Comparison of ENCODE assay signal across 9 cellular contexts in the genomic region with DNA sequence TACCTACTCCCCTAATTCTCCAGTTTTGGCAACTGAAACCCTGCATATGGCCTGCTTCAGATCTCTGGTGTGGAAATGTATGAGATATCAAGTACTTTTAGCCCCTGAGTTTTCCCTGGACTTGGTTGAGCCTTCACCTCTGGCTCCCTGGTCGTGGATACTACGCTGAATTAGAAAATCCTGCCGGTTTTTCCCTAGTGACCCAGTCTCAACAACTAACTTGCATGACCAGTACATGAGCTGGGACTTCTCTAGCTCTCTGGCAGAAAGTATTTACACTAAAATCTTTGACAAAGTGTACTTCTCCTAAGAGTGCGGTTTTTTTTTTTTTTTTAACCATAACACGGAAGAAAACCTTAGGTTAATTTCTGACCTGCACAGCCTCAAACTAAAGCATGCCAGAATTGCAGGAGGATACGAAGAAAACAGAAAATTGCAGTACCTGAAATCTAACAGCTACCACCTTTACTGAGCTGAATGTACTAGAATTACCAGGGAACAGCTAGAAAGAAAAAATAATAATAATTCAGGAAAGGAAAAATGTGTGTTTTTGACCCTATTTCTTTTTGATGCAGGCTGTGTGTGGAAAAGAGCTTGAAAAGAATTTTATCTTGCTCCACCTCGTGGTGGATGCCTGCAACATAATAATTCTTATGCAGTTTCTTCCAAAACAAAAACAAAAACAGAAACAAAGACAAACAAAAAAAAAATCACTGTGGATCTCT.
DNase-seq lines count a peak whose midpoint lies in the region; ATAC-seq and TF ChIP-seq lines count a peak whose summit lies in the region.
"Had no signal": no experiment of that assay in that cellular context is flagged by ENCODE, and none has a peak within 500 bp of the region (broad histone marks: within the 10 kb centered on the region; RNA-seq: fewer than 3 reads in every experiment).

No MANE protein-coding gene starts in this region.

- H3K4me1 ChIP-seq in left lung: peaks cover 3 to 6% of the 10 kb centered on the region in 2 donors
- H3K4me1 ChIP-seq in CD8-positive, alpha-beta T cell (ENCODE audit: insufficient read depth, low read length): no peaks in the 10 kb centered on the region

- no peak overlapping the region for H3K27ac Mint-ChIP-seq in CD8-positive, alpha-beta T cell
- H3K27ac Mint-ChIP-seq: memory B cell had no signal

- H3K27me3 ChIP-seq in left lung: no peaks in the 10 kb centered on the region
- H3K27me3 ChIP-seq in CD8-positive, alpha-beta T cell (ENCODE audit: insufficient read depth, low read length): peaks cover 5% of the 10 kb centered on the region

- no peak overlapping the region for H3K4me3 ChIP-seq in left lung
- H3K4me3 ChIP-seq in CD8-positive, alpha-beta T cell (ENCODE audit: low read depth, low read length): no peak overlapping the region

- no peaks in the 10 kb centered on the region for H3K4me1 Mint-ChIP-seq in CD8-positive, alpha-beta T cell (ENCODE audit: low read depth)
- H3K4me1 Mint-ChIP-seq: memory B cell had no signal

- intact Hi-C loops in left lung (cut with DNase I): no loop called here
- intact Hi-C loops in CD8-positive, alpha-beta T cell (cut with DNase I, micrococcal nuclease): loop anchor here in 1 of 2 experiments (10.0 kb wide), 1 partner anchor 732 kb away; no protein-coding TSS in a partner anchor

- H3K9me3 ChIP-seq in left lung: no peaks in the 10 kb centered on the region
- no peaks in the 10 kb centered on the region for H3K9me3 ChIP-seq in CD8-positive, alpha-beta T cell (ENCODE audit: low read length)

- peaks cover 15% of the 10 kb centered on the region for H3K27me3 Mint-ChIP-seq in CD8-positive, alpha-beta T cell (ENCODE audit: low read depth)

- H3K4me3 Mint-ChIP-seq in CD8-positive, alpha-beta T cell: no peak overlapping the region
- H3K4me3 Mint-ChIP-seq: memory B cell had no signal

- peak; percentile 66 for ATAC-seq in left lung
- no peak for ATAC-seq in CD8-positive, alpha-beta T cell

- H3K9me3 Mint-ChIP-seq in CD8-positive, alpha-beta T cell: no peaks in the 10 kb centered on the region
- H3K9me3 Mint-ChIP-seq: memory B cell had no signal

- H3K36me3 Mint-ChIP-seq in CD8-positive, alpha-beta T cell: no peaks in the 10 kb centered on the region
- H3K36me3 Mint-ChIP-seq: memory B cell had no signal

- H3K36me3 ChIP-seq in left lung: no peaks in the 10 kb centered on the region
- H3K36me3 ChIP-seq in CD8-positive, alpha-beta T cell (ENCODE audit: insufficient read depth, low read length): no peaks in the 10 kb centered on the region

- peak; percentile 24 to 48 for TF ChIP-seq CTCF in left lung (IDR thresholded peaks at IDR 0.05)
- no peak for TF ChIP-seq CTCF in CD8-positive, alpha-beta T cell (IDR thresholded peaks at IDR 0.05)

- H3K27ac ChIP-seq in left lung: peak overlapping the region in 1 of 2 donors; percentile 48
- no peak overlapping the region for H3K27ac ChIP-seq in CD8-positive, alpha-beta T cell (ENCODE audit: low read depth, low read length)

- CTCF ChIA-PET in CD8-positive, alpha-beta T cell (lab: Charles Lee): interaction anchor here (0.9 kb wide), 1 partner anchor 13 kb away, joined by 3 read pairs; no protein-coding TSS in a partner anchor

- DNase-seq in COLO829 (ENCODE audit: low spot score) (peak; percentile 50), HT1080 (ENCODE audit: low read depth) (peak; percentile 37), amniotic stem cell (lab: John Stamatoyannopoulos, UW) (peak; percentile 24), left lung (no peak), GF-D8 (lab: John Stamatoyannopoulos, UW) (no peak), NCI-H345 (lab: John Stamatoyannopoulos, UW) (no peak)
- DNase-seq in CD8-positive, alpha-beta T cell: no peak
- DNase-seq in activated CD4-positive, alpha-beta T cell treated with anti-CD3 and anti-CD28 coated beads, Interleukin-2, amount 50 U/mL, for 4 hours: no peak

- POLR2A ChIA-PET in CD8-positive, alpha-beta T cell (lab: Charles Lee): no interaction called here

Comparison
In these comparisons a context has a peak if more than half of its experiments do, and no peak if none do; other contexts are left out.
1. DNase-seq: peak in COLO829 (single experiment), HT1080 (single experiment) and amniotic stem cell (single experiment); none in left lung (0 of 2), GF-D8 (single experiment), NCI-H345 (single experiment), CD8-positive, alpha-beta T cell (0 of 7) and activated CD4-positive, alpha-beta T cell treated with anti-CD3 and anti-CD28 coated beads, Interleukin-2, amount 50 U/mL, for 4 hours (0 of 2).